Comparison of ENCODE assay signal across 7 cellular contexts in the genomic region with DNA sequence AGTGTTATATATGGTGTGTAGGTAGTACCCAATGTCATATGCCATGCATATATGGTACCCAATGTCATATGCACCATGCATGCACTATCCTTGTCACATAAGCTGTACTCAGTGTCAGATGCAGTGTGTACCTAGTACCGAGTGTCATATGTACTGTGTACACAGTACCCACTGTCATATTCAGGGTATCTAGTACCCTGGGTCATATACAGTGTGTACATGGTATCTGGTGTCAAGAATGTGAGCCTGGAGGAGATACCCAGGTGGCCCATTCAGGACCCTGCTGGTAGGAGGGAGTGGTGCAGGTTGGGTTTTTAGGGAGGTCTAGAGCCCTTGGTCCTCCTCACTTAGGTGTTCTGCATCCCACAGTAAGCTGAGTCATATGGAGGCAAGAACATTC. TPM values are rescaled to one million over a fixed set of nuclear protein-coding genes. Genes with fewer than 3 reads are reported as not detected.
DNase-seq lines count a peak whose midpoint lies in the region; ATAC-seq, FAIRE-seq and TF ChIP-seq lines count a peak whose summit lies in the region.

No MANE protein-coding gene starts in this region.

- H3K9ac ChIP-seq in K562 (ENCODE audit: insufficient read depth in 1 of 2, low read depth in 2 of 2, low read length in 2 of 2): no peak overlapping the region

- POLR2A ChIA-PET in K562 (lab: Yijun Ruan, JAX): no interaction called here

- CTCF ChIA-PET in K562 (lab: Yijun Ruan, JAX; ENCODE audit: low intra/inter-chr PET ratio): no interaction called here

- BruUV-seq in K562 (replicated peaks; lab: Mats Ljungman, UMichigan): no TSS peak

- TF ChIP-seq CTCF in GM12865 (IDR thresholded peaks at IDR 0.05; ENCODE audit: insufficient read depth, low read depth, low read length, missing control alignments): peak; percentile 52
- TF ChIP-seq CTCF in K562 (IDR thresholded peaks at IDR 0.05 in 2 of 3, conservative IDR thresholded peaks at IDR 0.05 in 1 of 3; ENCODE audit: insufficient read depth in 2 of 3, low read depth in 1 of 3, low read length in 3 of 3): peak; percentile 15 to 44 (median 25); a peak in 2 of 6 replicates

- H3K27me3 ChIP-seq in K562 (ENCODE audit: control insufficient read depth in 2 of 2, insufficient read depth in 2 of 2, low read length in 2 of 2) (peaks cover 7 to 13% of the 10 kb centered on the region in 2 experiments), muscle layer of duodenum (ENCODE audit: low read depth, low read length) (no peaks in the 10 kb centered on the region)

- H3K4me3 ChIP-seq in GM12865 (ENCODE audit: low read depth, low read length) (peak overlapping the region; percentile 72; the same call in 1 of the 2 replicates), K562 (no peak overlapping the region), muscle layer of duodenum (ENCODE audit: low read depth in 1 of 2, low read length in 2 of 2) (peak overlapping the region; percentile 60 to 72)

- H2AFZ ChIP-seq in K562 (ENCODE audit: low read depth, low read length): no peak overlapping the region

- TF ChIP-seq POLR2A in K562 (conservative IDR thresholded peaks at IDR 0.05): no peak

- in situ Hi-C loops in K562 (cut with MboI): no loop called here

- H3K27ac ChIP-seq in K562 (ENCODE audit: extremely low read depth, low read depth, low read length): no peak overlapping the region
- no peak overlapping the region for H3K27ac ChIP-seq in muscle layer of duodenum (ENCODE audit: low read length)
- no peak overlapping the region for H3K27ac ChIP-seq in substantia nigra (ENCODE audit: low read depth, low read length, poor library complexity, severe bottlenecking)

- no peak for TF ChIP-seq EP300 in K562 (IDR thresholded peaks at IDR 0.05; ENCODE audit: low read length)

- H3K4me1 ChIP-seq in K562 (replicated peaks in 1 of 2; ENCODE audit: control insufficient read depth in 2 of 2, insufficient read depth in 2 of 2, low read length in 2 of 2) (peaks cover 6 to 18% of the 10 kb centered on the region in 2 experiments; a peak in 4 of 5 replicates), muscle layer of duodenum (ENCODE audit: control insufficient read depth in 1 of 2, insufficient read depth in 2 of 2, low read length in 2 of 2) (peaks cover 12 to 27% of the 10 kb centered on the region in 2 donors)

- 88% methylated on average over 1 of the region's 1 CpG for WGBS in K562 (ENCODE audit: insufficient coverage, low coverage, missing lambda C conversion rate)

- H3K36me3 ChIP-seq in K562 (ENCODE audit: control insufficient read depth, insufficient read depth, low read length): no peaks in the 10 kb centered on the region
- H3K36me3 ChIP-seq in muscle layer of duodenum (ENCODE audit: control insufficient read depth in 1 of 2, insufficient read depth in 2 of 2, low read length in 2 of 2): no peaks in the 10 kb centered on the region

- intact Hi-C loops in K562 (cut with micrococcal nuclease): no loop called here

- H3K9me1 ChIP-seq in K562 (ENCODE audit: control insufficient read depth, insufficient read depth, low read length): no peaks in the 10 kb centered on the region

- no peak for TF ChIP-seq RAD21 in K562 (CRISPR knock-in tag; conservative IDR thresholded peaks at IDR 0.05 in 1 of 2, IDR thresholded peaks at IDR 0.05 in 1 of 2)

- H3K79me2 ChIP-seq in K562 (ENCODE audit: control insufficient read depth, insufficient read depth, low read length): peaks cover 41% of the 10 kb centered on the region

- no peak overlapping the region for H3K4me2 ChIP-seq in K562 (ENCODE audit: insufficient read depth, low read length)

- DNase-seq in GM12865 (ENCODE audit: low read depth): peak; percentile 63
- DNase-seq in T follicular helper cell (ENCODE audit: low read depth): peak; percentile 35
- peak; percentile 35 to 61 (median 54) for DNase-seq in K562 (ENCODE audit: extremely low read depth in 1 of 4, low spot score in 3 of 4)
- DNase-seq in substantia nigra (lab: John Stamatoyannopoulos, UW): no peak

- ATAC-seq in HG02981 (IDR thresholded peaks at IDR 0.05; ENCODE audit: unreplicated experiment) (peak; percentile 31), K562 (peak; percentile 59), GM19324 (IDR thresholded peaks at IDR 0.05; ENCODE audit: low FRiP score, unreplicated experiment) (no peak)

- no peaks in the 10 kb centered on the region for H3K9me3 ChIP-seq in K562 (replicated peaks; ENCODE audit: control insufficient read depth, insufficient read depth, low read depth, low read length)
- H3K9me3 ChIP-seq in muscle layer of duodenum (ENCODE audit: control insufficient read depth in 1 of 2, low read length in 2 of 2): no peaks in the 10 kb centered on the region

- peaks cover 9% of the 10 kb centered on the region for H4K20me1 ChIP-seq in K562 (replicated peaks; ENCODE audit: control insufficient read depth, insufficient read depth, low read length)

- no peak for FAIRE-seq in K562 (lab: Jason Lieb, UNC)

TF ChIP-seq in K562, 482 proteins besides CTCF, POLR2A, EP300 and RAD21:
- TF ChIP-seq, protein P1, sequence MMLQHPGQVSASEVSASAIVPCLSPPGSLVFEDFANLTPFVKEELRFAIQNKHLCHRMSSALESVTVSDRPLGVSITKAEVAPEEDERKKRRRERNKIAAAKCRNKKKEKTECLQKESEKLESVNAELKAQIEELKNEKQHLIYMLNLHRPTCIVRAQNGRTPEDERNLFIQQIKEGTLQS (IDR thresholded peaks at IDR 0.05): no peak
- TF ChIP-seq, protein P1 (CRISPR knock-in tag; conservative IDR thresholded peaks at IDR 0.05): no peak
- TF ChIP-seq CBX3 (IDR thresholded peaks at IDR 0.05; ENCODE audit: borderline replicate concordance in 1 of 2, low read length in 2 of 2): 0 out of 3 replicates have a peak, but pooled peaks of 1 of the 2 experiments have one; percentile 24
- TF ChIP-seq, protein P2, sequence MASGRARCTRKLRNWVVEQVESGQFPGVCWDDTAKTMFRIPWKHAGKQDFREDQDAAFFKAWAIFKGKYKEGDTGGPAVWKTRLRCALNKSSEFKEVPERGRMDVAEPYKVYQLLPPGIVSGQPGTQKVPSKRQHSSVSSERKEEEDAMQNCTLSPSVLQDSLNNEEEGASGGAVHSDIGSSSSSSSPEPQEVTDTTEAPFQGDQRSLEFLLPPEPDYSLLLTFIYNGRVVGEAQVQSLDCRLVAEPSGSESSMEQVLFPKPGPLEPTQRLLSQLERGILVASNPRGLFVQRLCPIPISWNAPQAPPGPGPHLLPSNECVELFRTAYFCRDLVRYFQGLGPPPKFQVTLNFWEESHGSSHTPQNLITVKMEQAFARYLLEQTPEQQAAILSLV (tag; IDR thresholded peaks at IDR 0.05): no peak
- TF ChIP-seq, protein P3, sequence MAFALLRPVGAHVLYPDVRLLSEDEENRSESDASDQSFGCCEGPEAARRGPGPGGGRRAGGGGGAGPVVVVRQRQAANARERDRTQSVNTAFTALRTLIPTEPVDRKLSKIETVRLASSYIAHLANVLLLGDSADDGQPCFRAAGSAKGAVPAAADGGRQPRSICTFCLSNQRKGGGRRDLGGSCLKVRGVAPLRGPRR (CRISPR knock-in tag; IDR thresholded peaks at IDR 0.05): no peak

RNA-seq across cellular contexts. Expression of a gene that starts 1.8 kb away (rescaled TPM):
- 2.8 and 9.9 TPM in 2 replicates for total RNA-seq in K562 (2011; cell fraction: chromatin; rRNA removed; ENCODE audit: low replicate concordance)
- total RNA-seq in K562 (2011; cell fraction: nucleolus; rRNA removed): 2.5 and 3.2 TPM in 2 replicates
- 2.3 and 4.0 TPM in 2 replicates for total RNA-seq in K562 (2011; cell fraction: nucleoplasm; rRNA removed)
- total RNA-seq in K562 (2014; rRNA removed) (7.7 and 8.6 TPM in 2 replicates), K562 (2014; rRNA removed; fragmentation: Illumina TruSeq; extraction: Trizol) (12.0 and 14.3 TPM in 2 replicates), K562 (2015; rRNA removed; fragmentation: Illumina TruSeq; extraction: Trizol) (11.6 and 13.8 TPM in 2 replicates), K562 (2021) (9.8 and 9.9 TPM in 2 replicates)
- polyA plus RNA-seq in K562 (2011; rRNA removed) (7.6 and 8.8 TPM in 2 replicates), K562 (2014; fragmentation: Illumina TruSeq; extraction: Trizol) (9.5 and 11.8 TPM in 2 replicates), K562 (2014; fragmentation: Nextera tagmentation; extraction: Ambion mirVana) (1 to 10 TPM; 2.7 to 4.8 TPM), K562 (2014; rRNA removed) (7.1 and 8.6 TPM in 2 replicates)
- 1.3 and 2.5 TPM in 2 replicates for polyA plus RNA-seq in K562 (2011; cell fraction: cytosol; rRNA removed)
- 8.6 and 11.3 TPM in 2 replicates for polyA plus RNA-seq in K562 (2011; cell fraction: nucleus; rRNA removed)
- polyA plus RNA-seq in K562 (2012): 7.4 and 9.2 TPM in 2 replicates
- polyA minus RNA-seq in K562 (2011; rRNA and poly(A)+ RNA removed): 14.2 and 16.1 TPM in 2 replicates
- polyA minus RNA-seq in K562 (2011; cell fraction: cytosol; rRNA and poly(A)+ RNA removed): 4.1 and 6.2 TPM in 2 replicates
- 2.7 and 5.1 TPM in 2 replicates for polyA minus RNA-seq in K562 (2011; cell fraction: nucleus; rRNA and poly(A)+ RNA removed)

Comparison
In these comparisons a context has a peak if more than half of its experiments do, and no peak if none do; other contexts are left out.
1. DNase-seq: peak in GM12865 (single experiment), T follicular helper cell (single experiment) and K562 (4 of 4); none in substantia nigra (0 of 49).